ENCODE assay signal across 22 cellular contexts in genomic region chr12:6106208-6106607, GRCh38. TPM values are rescaled to one million over a fixed set of nuclear protein-coding genes. Genes with fewer than 3 reads are reported as not detected.
"Had no signal": no experiment of that assay in that cellular context is flagged by ENCODE, and none has a peak within 500 bp of the region (broad histone marks: within the 10 kb centered on the region; RNA-seq: fewer than 3 reads in every experiment).

No MANE protein-coding gene starts in this region.

- H3K4me1 Mint-ChIP-seq: mesothelial cell of epicardium, neural crest cell had no signal

- H3K27ac Mint-ChIP-seq: effector memory CD8-positive, alpha-beta T cell; memory B cell; mesothelial cell of epicardium; natural killer cell; stimulated activated naive B cell treated with anti-CD40 and anti-IgM and Interleukin-4, amounts not matched to agents 10 μg/mL and 1 μg/mL and 100 μg/mL, for 72 hours; stimulated activated naive CD8-positive, alpha-beta T cell treated with anti-CD3 and anti-CD28 coated beads, Interleukin-15, amount 100 ng/mL, for 72 hours had no signal

- DNase-seq: cortex of kidney; effector memory CD8-positive, alpha-beta T cell; erythroblast; foreskin keratinocyte; kidney; left cardiac atrium; left ventricle myocardium inferior; lower lobe of right lung; natural killer cell; posterior cingulate gyrus; stimulated activated CD4-positive, alpha-beta T cell treated with anti-CD3 and anti-CD28 coated beads, Interleukin-15, amount 100 ng/mL, for 24 hours; stimulated activated CD4-positive, alpha-beta T cell treated with anti-CD3 and anti-CD28 coated beads, Interleukin-1b, Interleukin-23, amount 100 ng/mL, for 48 hours; stimulated activated CD4-positive, alpha-beta T cell treated with anti-CD3 and anti-CD28 coated beads, Interleukin-4, amount 100 ng/mL, for 24 hours; stimulated activated naive B cell treated with anti-CD40 and anti-IgM and Interleukin-4, amounts not matched to agents 10 μg/mL and 1 μg/mL and 100 μg/mL, for 72 hours; stimulated activated naive CD8-positive, alpha-beta T cell treated with anti-CD3 and anti-CD28 coated beads, Interleukin-15, amount 100 ng/mL, for 72 hours; testis; transverse colon had no signal

- H3K27me3 ChIP-seq: foreskin keratinocyte, spleen, testis, transverse colon had no signal

- H3K9me3 Mint-ChIP-seq: effector memory CD8-positive, alpha-beta T cell; memory B cell; natural killer cell; stimulated activated naive B cell treated with anti-CD40 and anti-IgM and Interleukin-4, amounts not matched to agents 10 μg/mL and 1 μg/mL and 100 μg/mL, for 72 hours; stimulated activated naive CD8-positive, alpha-beta T cell treated with anti-CD3 and anti-CD28 coated beads, Interleukin-15, amount 100 ng/mL, for 72 hours had no signal

- ATAC-seq: effector memory CD8-positive, alpha-beta T cell; foreskin keratinocyte; left cardiac atrium; lower lobe of right lung; natural killer cell; sciatic nerve; stimulated activated naive B cell treated with anti-CD40 and anti-IgM and Interleukin-4, amounts not matched to agents 10 μg/mL and 1 μg/mL and 100 μg/mL, for 72 hours; stimulated activated naive CD8-positive, alpha-beta T cell treated with anti-CD3 and anti-CD28 coated beads, Interleukin-15, amount 100 ng/mL, for 72 hours had no signal

- H3K4me1 ChIP-seq: foreskin keratinocyte, lower lobe of right lung, testis, transverse colon had no signal

- H3K27me3 Mint-ChIP-seq: stimulated activated naive CD8-positive, alpha-beta T cell treated with anti-CD3 and anti-CD28 coated beads, Interleukin-15, amount 100 ng/mL, for 72 hours had no signal

- H3K9me3 ChIP-seq: lower lobe of right lung, testis, transverse colon had no signal

- H3K36me3 Mint-ChIP-seq: memory B cell; mesothelial cell of epicardium; natural killer cell; stimulated activated naive B cell treated with anti-CD40 and anti-IgM and Interleukin-4, amounts not matched to agents 10 μg/mL and 1 μg/mL and 100 μg/mL, for 72 hours had no signal

- H3K4me3 ChIP-seq: left ventricle myocardium inferior, lower lobe of right lung, spleen, testis, transverse colon had no signal

- H3K36me3 ChIP-seq: lower lobe of right lung, transverse colon had no signal

- H3K4me3 Mint-ChIP-seq: effector memory CD8-positive, alpha-beta T cell; memory B cell; mesothelial cell of epicardium; natural killer cell; neural crest cell; stimulated activated naive B cell treated with anti-CD40 and anti-IgM and Interleukin-4, amounts not matched to agents 10 μg/mL and 1 μg/mL and 100 μg/mL, for 72 hours; stimulated activated naive CD8-positive, alpha-beta T cell treated with anti-CD3 and anti-CD28 coated beads, Interleukin-15, amount 100 ng/mL, for 72 hours had no signal

RNA-seq across cellular contexts. Expression of gene VWF, which starts 18.3 kb away (rescaled TPM):
- total RNA-seq: foreskin keratinocyte had no signal
